Comparison of ENCODE assay signal across 25 cellular contexts in the genomic region with DNA sequence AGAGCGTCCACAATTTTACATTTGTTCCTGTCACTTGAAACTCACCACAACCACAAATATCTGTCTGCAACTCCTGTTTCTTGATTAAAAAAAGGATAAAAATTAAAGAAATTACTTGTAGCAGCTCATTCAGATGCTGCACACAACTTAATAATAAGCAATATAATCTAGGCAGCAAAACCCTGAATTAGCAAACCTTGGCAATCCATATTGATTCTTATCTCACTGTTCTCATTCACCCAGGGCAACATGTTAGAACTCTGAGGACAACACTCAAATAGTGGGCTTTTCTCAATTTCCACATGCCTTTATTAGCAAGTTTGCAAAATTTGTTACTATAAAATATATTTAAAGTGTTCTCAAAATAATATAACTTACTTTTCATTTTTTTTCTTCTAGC. TPM values are rescaled to one million over a fixed set of nuclear protein-coding genes. Genes with fewer than 3 reads are reported as not detected.
DNase-seq lines count a peak whose midpoint lies in the region; ATAC-seq, FAIRE-seq and TF ChIP-seq lines count a peak whose summit lies in the region.
"Had no signal": no experiment of that assay in that cellular context is flagged by ENCODE, and none has a peak within 500 bp of the region (broad histone marks: within the 10 kb centered on the region; RNA-seq: fewer than 3 reads in every experiment).

No MANE protein-coding gene starts in this region.

- peaks cover 83% of the 10 kb centered on the region for H3K79me2 ChIP-seq in astrocyte (ENCODE audit: insufficient read depth, low read length)
- H3K79me2 ChIP-seq in neural progenitor cell (ENCODE audit: low read depth), result peaks cover 100% of the 10 kb centered on the region

- H3K36me3 Mint-ChIP-seq in CD4-positive, alpha-beta T cell (ENCODE audit: low read depth), result peaks cover 84% of the 10 kb centered on the region
- H3K36me3 Mint-ChIP-seq in astrocyte (ENCODE audit: low read depth, unreplicated experiment) (peaks cover 6% of the 10 kb centered on the region), neural progenitor cell (peaks cover 49% of the 10 kb centered on the region)

- H3K36me3 ChIP-seq in astrocyte (ENCODE audit: insufficient read depth, low read length) (peaks cover 43% of the 10 kb centered on the region), neural progenitor cell (peaks cover 35% of the 10 kb centered on the region)

- H3K4me3 Mint-ChIP-seq in CD4-positive, alpha-beta T cell, result no peak overlapping the region
- H3K4me3 Mint-ChIP-seq in astrocyte (ENCODE audit: unreplicated experiment) (no peak overlapping the region), neural progenitor cell (no peak overlapping the region)
- H3K4me3 Mint-ChIP-seq: CD4-positive, CD25-positive, alpha-beta regulatory T cell; HFFc6 had no signal

- ATAC-seq in CD4-positive, alpha-beta T cell (ENCODE audit: poor library complexity), result no peak
- ATAC-seq: A549, GM12878, HepG2 had no signal

- H3K4me2 ChIP-seq in astrocyte (ENCODE audit: low read length) (no peak overlapping the region), neural progenitor cell (peak overlapping the region; percentile 36)
- H3K4me2 ChIP-seq: A549, PC-9 had no signal

- CTCF ChIA-PET in CD4-positive, alpha-beta T cell (lab: Charles Lee), result no interaction called here

- DNase-seq in CD4-positive, alpha-beta T cell, result no peak
- DNase-seq in astrocyte (ENCODE audit: low read depth) (no peak), choroid plexus epithelial cell (ENCODE audit: low read depth) (peak; percentile 13), neural progenitor cell (ENCODE audit: low spot score) (no peak), inferior parietal cortex (ENCODE audit: extremely low spot score) (no peak), DMS 273 treated with DMSO at 0.1 percent for 48 hours (lab: John Stamatoyannopoulos, UW) (no peak), ACHN (no peak)
- DNase-seq in effector CD8-positive, alpha-beta T cell (lab: John Stamatoyannopoulos, UW), result no peak
- DNase-seq: CD4-positive, CD25-positive, alpha-beta regulatory T cell; COR-L47; DND-41; HFFc6; KBM-7; NCI-H1092 treated with DMSO at 0.1 percent for 48 hours; NCI-H146; NCI-H2029; NCI-H510A treated with DMSO at 0.1 percent for 48 hours; NCI-H748 treated with DMSO at 0.1 percent for 48 hours; PC-9; SHP77 treated with DMSO at 0.1 percent for 48 hours had no signal

- no peak for FAIRE-seq in astrocyte (lab: Jason Lieb, UNC)
- FAIRE-seq: A549, GM12878, HepG2 had no signal

- no peak overlapping the region for H2AFZ ChIP-seq in astrocyte (ENCODE audit: low read depth, low read length)
- H2AFZ ChIP-seq in neural progenitor cell (replicated peaks), result no peak overlapping the region
- H2AFZ ChIP-seq: PC-9 had no signal

- no peaks in the 10 kb centered on the region for H3K9me3 ChIP-seq in CD4-positive, alpha-beta T cell (ENCODE audit: control insufficient read depth, low read length)
- H3K9me3 ChIP-seq in astrocyte (ENCODE audit: insufficient read depth, low read depth, low read length) (no peaks in the 10 kb centered on the region), neural progenitor cell (ENCODE audit: low read depth) (no peaks in the 10 kb centered on the region)
- H3K9me3 ChIP-seq: A549 had no signal

- H3K27ac Mint-ChIP-seq in CD4-positive, alpha-beta T cell, result peak overlapping the region; percentile 14
- H3K27ac Mint-ChIP-seq in astrocyte (ENCODE audit: unreplicated experiment), result peak overlapping the region; percentile 34
- H3K27ac Mint-ChIP-seq in neural progenitor cell, result no peak overlapping the region
- H3K27ac Mint-ChIP-seq: HFFc6 had no signal

- no peaks in the 10 kb centered on the region for H3K27me3 Mint-ChIP-seq in CD4-positive, alpha-beta T cell
- H3K27me3 Mint-ChIP-seq in astrocyte (ENCODE audit: low read depth, unreplicated experiment) (no peaks in the 10 kb centered on the region), neural progenitor cell (ENCODE audit: insufficient read depth, low read depth) (no peaks in the 10 kb centered on the region)
- H3K27me3 Mint-ChIP-seq: CD4-positive, CD25-positive, alpha-beta regulatory T cell had no signal

- no peak for TF ChIP-seq CTCF in CD4-positive, alpha-beta T cell (IDR thresholded peaks at IDR 0.05)
- no peak for TF ChIP-seq CTCF in astrocyte (IDR thresholded peaks at IDR 0.05; ENCODE audit: insufficient read depth, low read depth, low read length)
- no peak for TF ChIP-seq CTCF in choroid plexus epithelial cell (conservative IDR thresholded peaks at IDR 0.05; ENCODE audit: low read depth, low read length)
- no peak for TF ChIP-seq CTCF in neural progenitor cell (IDR thresholded peaks at IDR 0.05)

- H3K9me3 Mint-ChIP-seq in CD4-positive, alpha-beta T cell, result no peaks in the 10 kb centered on the region
- peaks cover 1% of the 10 kb centered on the region for H3K9me3 Mint-ChIP-seq in astrocyte (ENCODE audit: unreplicated experiment)
- no peaks in the 10 kb centered on the region for H3K9me3 Mint-ChIP-seq in neural progenitor cell
- H3K9me3 Mint-ChIP-seq: CD4-positive, CD25-positive, alpha-beta regulatory T cell; HFFc6 had no signal

- peaks cover 38% of the 10 kb centered on the region for H3F3A ChIP-seq in neural progenitor cell (ENCODE audit: low read depth)

- H3K9ac ChIP-seq in astrocyte (ENCODE audit: low read length) (no peak overlapping the region), neural progenitor cell (no peak overlapping the region)

- in situ Hi-C loops in ACHN (cut with HindIII; ENCODE audit: low pct_ligation_motif_present, low pct_unique_long_range_greater_than_20kb, low sequenced_read_pairs), result no loop called here

- no peaks in the 10 kb centered on the region for H3K27me3 ChIP-seq in CD4-positive, alpha-beta T cell (ENCODE audit: control insufficient read depth, insufficient read depth, low read length)
- H3K27me3 ChIP-seq in astrocyte (ENCODE audit: insufficient read depth, low read length), result no peaks in the 10 kb centered on the region
- no peaks in the 10 kb centered on the region for H3K27me3 ChIP-seq in neural progenitor cell

- H4K20me1 ChIP-seq in astrocyte (ENCODE audit: insufficient read depth, low read length) (peaks cover 40% of the 10 kb centered on the region), neural progenitor cell (ENCODE audit: low read depth) (peaks cover 88% of the 10 kb centered on the region)

- peaks cover 13% of the 10 kb centered on the region for H3K4me1 Mint-ChIP-seq in CD4-positive, alpha-beta T cell (ENCODE audit: low read depth)
- H3K4me1 Mint-ChIP-seq in astrocyte (ENCODE audit: low read depth, unreplicated experiment) (peaks cover 14% of the 10 kb centered on the region), neural progenitor cell (peaks cover 10% of the 10 kb centered on the region)

- intact Hi-C loops in CD4-positive, alpha-beta T cell (cut with DNase I, micrococcal nuclease), result no loop called here

- H3K4me3 ChIP-seq in astrocyte (ENCODE audit: insufficient read depth, low read depth, low read length) (no peak overlapping the region), choroid plexus epithelial cell (ENCODE audit: low read depth, low read length) (no peak overlapping the region), neural progenitor cell (no peak overlapping the region)
- H3K4me3 ChIP-seq: A549, GM12878, PC-9 had no signal

- H3K4me1 ChIP-seq in astrocyte (ENCODE audit: insufficient read depth, low read length) (no peaks in the 10 kb centered on the region), neural progenitor cell (peaks cover 16% of the 10 kb centered on the region)
- H3K4me1 ChIP-seq: A549 had no signal

- POLR2A ChIA-PET in CD4-positive, alpha-beta T cell (lab: Charles Lee), result no interaction called here

- no peak overlapping the region for H3K27ac ChIP-seq in CD4-positive, alpha-beta T cell (ENCODE audit: low read depth, low read length)
- H3K27ac ChIP-seq in astrocyte (ENCODE audit: low read depth, low read length) (no peak overlapping the region), neural progenitor cell (peak overlapping the region; percentile 67)
- H3K27ac ChIP-seq: A549, HL-60, PC-9 had no signal

RNA-seq across cellular contexts. Expression of gene BAZ1B, which starts 38.9 kb away (rescaled TPM):
- total RNA-seq in CD4-positive, alpha-beta T cell, result 10 to 100 TPM; 32.8 to 35.5 TPM
- 61.0 and 62.5 TPM in 2 replicates for total RNA-seq in astrocyte
- total RNA-seq in neural progenitor cell (ENCODE audit: low replicate concordance), result 69.3 and 85.8 TPM in 2 replicates

RNA-seq across cellular contexts. Expression of gene FZD9, which starts 49.6 kb away (rescaled TPM):
- total RNA-seq in CD4-positive, alpha-beta T cell, result not detected
- 1.5 and 1.7 TPM in 2 replicates for total RNA-seq in astrocyte
- 1.1 and 5.8 TPM in 2 replicates for total RNA-seq in neural progenitor cell (ENCODE audit: low replicate concordance)
- total RNA-seq: CD4-positive, CD25-positive, alpha-beta regulatory T cell; GM12878; HT-29 had no signal
